In genomic region chr9:121786543-121786948, GRCh38 we compare ENCODE assay signal across 1 cellular context.
TF ChIP-seq lines count a peak whose summit lies in the region.

No MANE protein-coding gene starts in this region.

TF ChIP-seq in IMR-90, 13 proteins besides CTCF, POLR2A, EP300 and RAD21:
- TF ChIP-seq MAFK (IDR thresholded peaks at IDR 0.05; ENCODE audit: low read depth, low read length) (no peak), CHD1 (IDR thresholded peaks at IDR 0.05; ENCODE audit: low read depth, low read length) (no peak), MAZ (IDR thresholded peaks at IDR 0.05; ENCODE audit: borderline replicate concordance, low read depth, low read length) (no peak), RFX5 (IDR thresholded peaks at IDR 0.05; ENCODE audit: low read depth, low read length) (no peak), FOS (IDR thresholded peaks at IDR 0.05; ENCODE audit: low read depth, low read length) (no peak), NFE2L2 (IDR thresholded peaks at IDR 0.05; ENCODE audit: low read depth, low read length) (no peak), SMC3 (IDR thresholded peaks at IDR 0.05; ENCODE audit: low read depth, low read length) (no peak), CEBPB (IDR thresholded peaks at IDR 0.05; ENCODE audit: low read depth, low read length) (no peak), ELK1 (IDR thresholded peaks at IDR 0.05; ENCODE audit: borderline replicate concordance, low read depth, low read length) (no peak), BHLHE40 (IDR thresholded peaks at IDR 0.05; ENCODE audit: low read depth, low read length) (no peak), MXI1 (IDR thresholded peaks at IDR 0.05; ENCODE audit: borderline replicate concordance, low read depth, low read length) (no peak), RCOR1 (IDR thresholded peaks at IDR 0.05; ENCODE audit: insufficient replicate concordance, low read length) (no peak)
- TF ChIP-seq, protein P1, sequence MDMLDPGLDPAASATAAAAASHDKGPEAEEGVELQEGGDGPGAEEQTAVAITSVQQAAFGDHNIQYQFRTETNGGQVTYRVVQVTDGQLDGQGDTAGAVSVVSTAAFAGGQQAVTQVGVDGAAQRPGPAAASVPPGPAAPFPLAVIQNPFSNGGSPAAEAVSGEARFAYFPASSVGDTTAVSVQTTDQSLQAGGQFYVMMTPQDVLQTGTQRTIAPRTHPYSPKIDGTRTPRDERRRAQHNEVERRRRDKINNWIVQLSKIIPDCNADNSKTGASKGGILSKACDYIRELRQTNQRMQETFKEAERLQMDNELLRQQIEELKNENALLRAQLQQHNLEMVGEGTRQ (IDR thresholded peaks at IDR 0.05; ENCODE audit: low read depth, low read length) = no peak
